8 cellular contexts compared by ENCODE assay signal in genomic region chr9:129176786-129177442, GRCh38. TPM values are rescaled to one million over a fixed set of nuclear protein-coding genes. Genes with fewer than 3 reads are reported as not detected.
DNase-seq lines count a peak whose midpoint lies in the region; ATAC-seq and TF ChIP-seq lines count a peak whose summit lies in the region.

No MANE protein-coding gene starts in this region.

- H2BK120ac ChIP-seq in trophoblast cell (ENCODE audit: insufficient read depth, low read length, poor library complexity) = peak overlapping the region; percentile 70

- WGBS in trophoblast cell (ENCODE audit: extremely low coverage, insufficient coverage, insufficient read length) = no CpG with 5 or more reads among the region's 70 CpGs

- POLR2A ChIA-PET in Caco-2 (lab: Charles Lee) (interaction anchor here (1.1 to 1.7 kb wide), 4 partner anchors 283 to 449 kb away, joined by 3 to 17 read pairs (median 8); partner anchors contain the start of gene NTMT1), HEK293T (lab: Yijun Ruan, JAX) (interaction anchor here (0.9 to 1.7 kb wide), 8 partner anchors 10 to 449 kb away, joined by 3 to 10 read pairs (median 6); partner anchors contain the start of gene NTMT1)

- peak overlapping the region; percentile 91 for H4K91ac ChIP-seq in trophoblast cell (ENCODE audit: low read depth, low read length)

- no peak overlapping the region for H3K27ac ChIP-seq in HUES48 (ENCODE audit: low read depth, low read length)
- H3K27ac ChIP-seq in trophoblast cell (ENCODE audit: low read depth, low read length) = peak overlapping the region; percentile 99

- H3K36me3 Mint-ChIP-seq in Caco-2 (ENCODE audit: insufficient read depth, unreplicated experiment) = peaks cover 8% of the 10 kb centered on the region
- H3K36me3 Mint-ChIP-seq in activated T-cell treated with anti-CD3 and anti-CD28 coated beads, Interleukin-2, amount 50 U/mL, for 4 hours (ENCODE audit: insufficient read depth) = no peaks in the 10 kb centered on the region

- peaks cover 22% of the 10 kb centered on the region for H3K4me1 Mint-ChIP-seq in Caco-2 (ENCODE audit: low read depth, unreplicated experiment)
- peaks cover 9% of the 10 kb centered on the region for H3K4me1 Mint-ChIP-seq in activated T-cell treated with anti-CD3 and anti-CD28 coated beads, Interleukin-2, amount 50 U/mL, for 4 hours (ENCODE audit: low read depth)

- BruUV-seq in Caco-2 (replicated peaks; lab: Mats Ljungman, UMichigan) = TSS peak; percentile 89

- DNase-seq in Caco-2 (peak in 1 of 2 experiments; percentile 44), glomerular visceral epithelial cell (ENCODE audit: extremely low spot score) (peak; percentile 41), trophoblast cell (peak in 1 of 2 donors; percentile 41), HuH-7 (ENCODE audit: low spot score) (no peak), HEK293T (ENCODE audit: extremely low spot score) (no peak), iPS-NIHi7 (ENCODE audit: extremely low spot score) (no peak)
- no peak for DNase-seq in activated T-cell treated with anti-CD3 and anti-CD28 coated beads, Interleukin-2, amount 50 U/mL, for 4 hours

- H3K79me2 ChIP-seq in trophoblast cell (ENCODE audit: control insufficient read depth, insufficient read depth, low read length, poor library complexity) = peaks cover 25% of the 10 kb centered on the region

- H3K4me2 ChIP-seq in trophoblast cell (ENCODE audit: low read length) = peak overlapping the region; percentile 84

- H3K4me1 ChIP-seq in Caco-2 = peaks cover 38% of the 10 kb centered on the region
- H3K4me1 ChIP-seq in HUES48 (ENCODE audit: control insufficient read depth, insufficient read depth, low read length) = peaks cover 14% of the 10 kb centered on the region
- peaks cover 14 to 31% of the 10 kb centered on the region in 2 experiments for H3K4me1 ChIP-seq in trophoblast cell (ENCODE audit: control insufficient read depth in 1 of 2, insufficient read depth in 2 of 2, low read length in 2 of 2)

- no peaks in the 10 kb centered on the region for H3K9me3 Mint-ChIP-seq in Caco-2 (ENCODE audit: unreplicated experiment)
- H3K9me3 Mint-ChIP-seq in activated T-cell treated with anti-CD3 and anti-CD28 coated beads, Interleukin-2, amount 50 U/mL, for 4 hours = no peaks in the 10 kb centered on the region

- H3K18ac ChIP-seq in trophoblast cell (ENCODE audit: low read length) = peak overlapping the region; percentile 94

- no peaks in the 10 kb centered on the region for H3K27me3 Mint-ChIP-seq in Caco-2 (ENCODE audit: insufficient read depth, unreplicated experiment)
- peaks cover 8% of the 10 kb centered on the region for H3K27me3 Mint-ChIP-seq in activated T-cell treated with anti-CD3 and anti-CD28 coated beads, Interleukin-2, amount 50 U/mL, for 4 hours (ENCODE audit: low read depth)

- H4K8ac ChIP-seq in trophoblast cell (ENCODE audit: low read depth, low read length) = peak overlapping the region; percentile 75

- no peak overlapping the region for H3K23ac ChIP-seq in trophoblast cell (ENCODE audit: low read length)

- H3K9me3 ChIP-seq in Caco-2 (no peaks in the 10 kb centered on the region), HUES48 (ENCODE audit: control insufficient read depth, insufficient read depth, low read length) (no peaks in the 10 kb centered on the region), trophoblast cell (ENCODE audit: insufficient read depth, low read depth, low read length) (no peaks in the 10 kb centered on the region)

- peaks cover 38% of the 10 kb centered on the region for H3K79me1 ChIP-seq in trophoblast cell (ENCODE audit: low read length)

- H3K9ac ChIP-seq in HUES48 (ENCODE audit: low read depth, low read length) (no peak overlapping the region), trophoblast cell (ENCODE audit: low read length) (peak overlapping the region; percentile 98)

- intact Hi-C loops in Caco-2 (cut with micrococcal nuclease; ENCODE audit: unreplicated experiment) = loop anchor here (5.0 to 10.0 kb wide), 3 partner anchors 155 to 438 kb away; no protein-coding TSS in a partner anchor

- H2AFZ ChIP-seq in trophoblast cell (ENCODE audit: insufficient read depth, low read length, poor library complexity) = peak overlapping the region; percentile 40

- no peaks in the 10 kb centered on the region for H3K27me3 ChIP-seq in Caco-2 (replicated peaks; ENCODE audit: control insufficient read depth, insufficient read depth, low read length)
- H3K27me3 ChIP-seq in HUES48 (ENCODE audit: control insufficient read depth, insufficient read depth, low read length) = peaks cover 92% of the 10 kb centered on the region
- no peaks in the 10 kb centered on the region for H3K27me3 ChIP-seq in trophoblast cell (ENCODE audit: insufficient read depth, low read length)

- CTCF ChIA-PET in Caco-2 (lab: Charles Lee) = interaction anchor here (1.4 kb wide), 1 partner anchor 34 kb away, joined by 7 read pairs; no protein-coding TSS in a partner anchor
- CTCF ChIA-PET in HEK293T (lab: Yijun Ruan, JAX) = interaction anchor here (0.6 kb wide), 1 partner anchor 250 kb away, joined by 5 read pairs; no protein-coding TSS in a partner anchor

- H3K14ac ChIP-seq in trophoblast cell (ENCODE audit: low read length) = peak overlapping the region; percentile 96

- H3K4me3 ChIP-seq in Caco-2 (ENCODE audit: low read depth, low read length) = peak overlapping the region; percentile 81
- H3K4me3 ChIP-seq in HUES48 (ENCODE audit: low read depth, low read length) = peak overlapping the region; percentile 72
- peak overlapping the region; percentile 99 for H3K4me3 ChIP-seq in trophoblast cell (ENCODE audit: low read depth, low read length)

- H3K36me3 ChIP-seq in Caco-2 (ENCODE audit: control insufficient read depth, insufficient read depth, low read length) (no peaks in the 10 kb centered on the region), HUES48 (ENCODE audit: control insufficient read depth, insufficient read depth, low read length) (no peaks in the 10 kb centered on the region), trophoblast cell (ENCODE audit: control insufficient read depth in 1 of 2, insufficient read depth in 2 of 2, low read length in 2 of 2) (peaks cover 0 to 6% of the 10 kb centered on the region in 2 experiments)

- peak overlapping the region; percentile 94 for H2BK5ac ChIP-seq in trophoblast cell (ENCODE audit: low read depth, low read length, poor library complexity)

- H2BK12ac ChIP-seq in trophoblast cell (ENCODE audit: low read length) = peak overlapping the region; percentile 7

- no peak for ATAC-seq in activated T-cell treated with anti-CD3 and anti-CD28 coated beads, Interleukin-2, amount 50 U/mL, for 4 hours

- no peak for TF ChIP-seq CTCF in Caco-2 (IDR thresholded peaks at IDR 0.05; ENCODE audit: insufficient read depth in 1 of 2, low read depth in 1 of 2, low read length in 1 of 2, severe bottlenecking in 1 of 2, unreplicated experiment in 1 of 2)

- peak overlapping the region; percentile 52 for H4K12ac ChIP-seq in trophoblast cell (ENCODE audit: low read depth, low read length)

- H3K27ac Mint-ChIP-seq in Caco-2 (ENCODE audit: unreplicated experiment) = no peak overlapping the region

- peak overlapping the region; percentile 57 for H2AK5ac ChIP-seq in trophoblast cell (ENCODE audit: low read length)

- H3K4ac ChIP-seq in trophoblast cell (ENCODE audit: low read depth, low read length) = peak overlapping the region; percentile 98

- H3K4me3 Mint-ChIP-seq in Caco-2 (ENCODE audit: unreplicated experiment) = peak overlapping the region; percentile 86
- H3K4me3 Mint-ChIP-seq in activated T-cell treated with anti-CD3 and anti-CD28 coated beads, Interleukin-2, amount 50 U/mL, for 4 hours = peak overlapping the region; percentile 80

TF ChIP-seq in HEK293T, 16 proteins besides CTCF, POLR2A, EP300 and RAD21:
- TF ChIP-seq ARNT (IDR thresholded peaks at IDR 0.05) (no peak), SP1 (IDR thresholded peaks at IDR 0.05) (no peak), CTBP1 (IDR thresholded peaks at IDR 0.05; ENCODE audit: borderline replicate concordance) (no peak), PKNOX1 (IDR thresholded peaks at IDR 0.05) (no peak), L3MBTL2 (conservative IDR thresholded peaks at IDR 0.05) (no peak), BHLHE40 (IDR thresholded peaks at IDR 0.05; ENCODE audit: borderline replicate concordance) (no peak), FOXM1 (IDR thresholded peaks at IDR 0.05; ENCODE audit: borderline replicate concordance) (no peak), NFRKB (IDR thresholded peaks at IDR 0.05) (no peak), LEF1 (IDR thresholded peaks at IDR 0.05; ENCODE audit: borderline replicate concordance) (no peak)
TF ChIP-seq in HEK293T: peak in this region for 0.

RNA-seq across cellular contexts. Expression of gene IER5L, which starts 1.1 kb away (rescaled TPM):
- 3.9 and 4.1 TPM in 2 replicates for total RNA-seq in Caco-2 (2022)
- 1 to 10 TPM; 1.6 to 1.9 (median 1.8) TPM for total RNA-seq in activated T-cell treated with anti-CD3 and anti-CD28 coated beads, Interleukin-2, amount 50 U/mL, for 4 hours
- polyA plus RNA-seq in trophoblast cell (2013) = 63.3 and 64.2 TPM in 2 replicates
